Comparison of ENCODE assay signal across 22 cellular contexts in the genomic region with DNA sequence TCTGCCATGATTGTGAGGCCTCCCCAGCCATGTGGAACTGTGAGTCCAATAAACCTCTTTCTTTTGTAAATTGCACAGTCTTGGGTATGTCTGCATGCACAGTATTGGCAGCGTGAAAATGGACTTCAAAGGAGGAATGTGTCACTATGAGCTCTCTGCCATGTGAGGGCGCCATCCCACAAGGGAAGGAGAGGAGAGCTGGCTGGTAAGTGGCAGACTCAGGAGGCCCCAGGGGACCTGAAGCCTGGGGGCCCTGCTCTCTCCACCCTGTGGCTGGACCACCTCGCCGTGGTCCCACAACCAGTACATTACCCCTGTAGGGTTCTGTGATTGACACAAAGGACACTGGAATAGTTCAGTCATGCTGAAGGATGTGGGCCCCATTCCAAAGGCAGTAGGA.
DNase-seq lines count a peak whose midpoint lies in the region; ATAC-seq, FAIRE-seq and TF ChIP-seq lines count a peak whose summit lies in the region.
"Had no signal": no experiment of that assay in that cellular context is flagged by ENCODE, and none has a peak within 500 bp of the region (broad histone marks: within the 10 kb centered on the region; RNA-seq: fewer than 3 reads in every experiment).

No MANE protein-coding gene starts in this region.

- H3K27me3 Mint-ChIP-seq in activated CD4-positive, alpha-beta T cell treated with anti-CD3 and anti-CD28 coated beads for 36 hours: no peaks in the 10 kb centered on the region
- peaks cover 41% of the 10 kb centered on the region for H3K27me3 Mint-ChIP-seq in Calu3 (ENCODE audit: unreplicated experiment)

- H3K4me1 Mint-ChIP-seq in activated CD4-positive, alpha-beta T cell treated with anti-CD3 and anti-CD28 coated beads for 36 hours: no peaks in the 10 kb centered on the region
- H3K4me1 Mint-ChIP-seq in Calu3 (ENCODE audit: low read depth, unreplicated experiment): no peaks in the 10 kb centered on the region
- H3K4me1 Mint-ChIP-seq: activated naive CD8-positive, alpha-beta T cell treated with anti-CD3 and anti-CD28 coated beads for 36 hours; CD4-positive, alpha-beta memory T cell had no signal

- POLR2A ChIA-PET in activated CD4-positive, alpha-beta T cell treated with anti-CD3 and anti-CD28 coated beads for 36 hours (lab: Charles Lee): no interaction called here
- POLR2A ChIA-PET in endothelial cell of umbilical vein (lab: Charles Lee): no interaction called here

- CTCF ChIA-PET in activated CD4-positive, alpha-beta T cell treated with anti-CD3 and anti-CD28 coated beads for 36 hours (lab: Charles Lee): no interaction called here
- CTCF ChIA-PET in endothelial cell of umbilical vein (lab: Charles Lee): interaction anchor here (0.5 to 2.0 kb wide), 27 partner anchors 13 to 148 kb away, joined by 3 to 30 read pairs (median 5); no protein-coding TSS in a partner anchor
- CTCF ChIA-PET in Calu3 (lab: Charles Lee): no interaction called here

- peaks cover 0 to 2% of the 10 kb centered on the region in 2 experiments for H3K27me3 ChIP-seq in endothelial cell of umbilical vein (ENCODE audit: control insufficient read depth in 2 of 2, insufficient read depth in 2 of 2, low read length in 2 of 2)
- H3K27me3 ChIP-seq: body of pancreas, right lobe of liver, SJSA1, tibial artery had no signal

- FAIRE-seq in endothelial cell of umbilical vein (lab: Jason Lieb, UNC): no peak

- no peak for ATAC-seq in activated CD4-positive, alpha-beta T cell treated with anti-CD3 and anti-CD28 coated beads for 36 hours
- ATAC-seq in HG03457 (IDR thresholded peaks at IDR 0.05; ENCODE audit: unreplicated experiment): no peak
- ATAC-seq: activated T-cell treated with anti-CD3 and anti-CD28 coated beads, Interleukin-2, amount 50 U/mL, for 72 hours; body of pancreas; Panc1; right lobe of liver had no signal

- TF ChIP-seq POLR2A in endothelial cell of umbilical vein (IDR thresholded peaks at IDR 0.05; ENCODE audit: low read depth, low read length): no peak

- H3K36me3 ChIP-seq in endothelial cell of umbilical vein (ENCODE audit: control insufficient read depth in 2 of 2, extremely low read depth in 1 of 2, insufficient read depth in 2 of 2, low read length in 2 of 2): no peaks in the 10 kb centered on the region
- H3K36me3 ChIP-seq: right lobe of liver, SJSA1, tibial artery had no signal

- no peaks in the 10 kb centered on the region for H4K20me1 ChIP-seq in endothelial cell of umbilical vein (replicated peaks; ENCODE audit: control insufficient read depth, extremely low read depth, insufficient read depth, low read length)

- peaks cover 8% of the 10 kb centered on the region for H3K4me1 ChIP-seq in endothelial cell of umbilical vein (ENCODE audit: control insufficient read depth, extremely low read depth, insufficient read depth, low read length)
- H3K4me1 ChIP-seq: body of pancreas, right lobe of liver, SJSA1, tibial artery had no signal

- dilution Hi-C loops in endothelial cell of umbilical vein (cut with MboI; ENCODE audit: extremely low pct_ligation_motif_present, low sequenced_read_pairs): no loop called here

- no peak overlapping the region for H3K4me3 Mint-ChIP-seq in activated CD4-positive, alpha-beta T cell treated with anti-CD3 and anti-CD28 coated beads for 36 hours
- no peak overlapping the region for H3K4me3 Mint-ChIP-seq in Calu3 (ENCODE audit: low read depth, unreplicated experiment)
- H3K4me3 Mint-ChIP-seq: activated naive CD8-positive, alpha-beta T cell treated with anti-CD3 and anti-CD28 coated beads for 36 hours; activated T-cell treated with anti-CD3 and anti-CD28 coated beads, Interleukin-2, amount 50 U/mL, for 72 hours; CD4-positive, alpha-beta memory T cell had no signal

- H3K27ac Mint-ChIP-seq in activated CD4-positive, alpha-beta T cell treated with anti-CD3 and anti-CD28 coated beads for 36 hours: no peak overlapping the region
- no peak overlapping the region for H3K27ac Mint-ChIP-seq in Calu3 (ENCODE audit: unreplicated experiment)
- H3K27ac Mint-ChIP-seq: activated naive CD8-positive, alpha-beta T cell treated with anti-CD3 and anti-CD28 coated beads for 36 hours; activated T-cell treated with anti-CD3 and anti-CD28 coated beads, Interleukin-2, amount 50 U/mL, for 72 hours had no signal

- no peaks in the 10 kb centered on the region for H3K79me2 ChIP-seq in endothelial cell of umbilical vein (ENCODE audit: control insufficient read depth, insufficient read depth, low read length)

- peaks cover 2% of the 10 kb centered on the region for H3K9me3 ChIP-seq in endothelial cell of umbilical vein (replicated peaks; ENCODE audit: control insufficient read depth, insufficient read depth, low read length)
- H3K9me3 ChIP-seq: right lobe of liver, SJSA1 had no signal

- BruUV-seq in endothelial cell of umbilical vein (replicated peaks; lab: Mats Ljungman, UMichigan): no TSS peak
- BruUV-seq in Calu3 (replicated peaks; lab: Mats Ljungman, UMichigan): no TSS peak

- no peaks in the 10 kb centered on the region for H3K9me1 ChIP-seq in endothelial cell of umbilical vein (replicated peaks; ENCODE audit: control insufficient read depth, extremely low read depth, insufficient read depth, low read length)

- no peak overlapping the region for H3K4me3 ChIP-seq in endothelial cell of umbilical vein (replicated peaks in 1 of 3; ENCODE audit: insufficient read depth in 1 of 3, low read depth in 1 of 3, low read length in 3 of 3)
- H3K4me3 ChIP-seq: body of pancreas, coronary artery, right lobe of liver, SJSA1, tibial artery had no signal

- H2AFZ ChIP-seq in endothelial cell of umbilical vein (ENCODE audit: low read depth, low read length): no peak overlapping the region

- H3K36me3 Mint-ChIP-seq in activated CD4-positive, alpha-beta T cell treated with anti-CD3 and anti-CD28 coated beads for 36 hours (ENCODE audit: low read depth): no peaks in the 10 kb centered on the region
- no peaks in the 10 kb centered on the region for H3K36me3 Mint-ChIP-seq in Calu3 (ENCODE audit: insufficient read depth, unreplicated experiment)
- H3K36me3 Mint-ChIP-seq: activated naive CD8-positive, alpha-beta T cell treated with anti-CD3 and anti-CD28 coated beads for 36 hours; CD4-positive, alpha-beta memory T cell had no signal

- H3K4me2 ChIP-seq in endothelial cell of umbilical vein (ENCODE audit: insufficient read depth, low read length): no peak overlapping the region

- DNase-seq in activated CD4-positive, alpha-beta T cell treated with anti-CD3 and anti-CD28 coated beads for 36 hours: peak; percentile 15
- no peak for DNase-seq in activated CD4-positive, alpha-beta T cell treated with anti-CD3 and anti-CD28 coated beads, Interleukin-2, amount 50 U/mL, for 1 hour
- DNase-seq in NCI-H69 (lab: John Stamatoyannopoulos, UW) (peak; percentile 39), endothelial cell of umbilical vein (ENCODE audit: low read depth, low spot score) (peak; percentile 44), Calu3 (no peak), NCI-H2196 (lab: John Stamatoyannopoulos, UW; ENCODE audit: unreplicated experiment) (no peak), NCI-H345 treated with DMSO at 0.1 percent for 48 hours (lab: John Stamatoyannopoulos, UW; ENCODE audit: unreplicated experiment) (no peak)
- DNase-seq: activated CD4-positive, CD25-positive, alpha-beta regulatory T cell; activated naive CD8-positive, alpha-beta T cell treated with anti-CD3 and anti-CD28 coated beads for 36 hours; activated T-cell treated with anti-CD3 and anti-CD28 coated beads, Interleukin-2, amount 50 U/mL, for 72 hours; body of pancreas; CD4-positive, alpha-beta memory T cell; head of caudate nucleus; NCI-H2029; NCI-H526; right lobe of liver; stimulated activated naive CD4-positive, alpha-beta T cell treated with Interleukin-2 at 50 U/mL for 16 hours; tibial artery had no signal

- no peak overlapping the region for H3K27ac ChIP-seq in endothelial cell of umbilical vein (ENCODE audit: insufficient read depth, low read depth, low read length)
- H3K27ac ChIP-seq: body of pancreas, coronary artery, right lobe of liver, SJSA1, tibial artery had no signal

- TF ChIP-seq CTCF in endothelial cell of umbilical vein (IDR thresholded peaks at IDR 0.05; ENCODE audit: extremely low read depth in 1 of 2, insufficient read depth in 1 of 2, low read depth in 1 of 2, low read length in 2 of 2): peak; percentile 43 to 54
- no peak for TF ChIP-seq CTCF in Calu3 (IDR thresholded peaks at IDR 0.05; ENCODE audit: unreplicated experiment)

- H3K9ac ChIP-seq in endothelial cell of umbilical vein (replicated peaks; ENCODE audit: extremely low read depth, insufficient read depth, low read length): no peak overlapping the region

- intact Hi-C loops in activated CD4-positive, alpha-beta T cell treated with anti-CD3 and anti-CD28 coated beads for 36 hours (cut with DNase I, micrococcal nuclease): no loop called here
- intact Hi-C loops in endothelial cell of umbilical vein (cut with micrococcal nuclease) (loop anchor here (1.0 to 5.0 kb wide), 6 partner anchors 17 to 234 kb away; no protein-coding TSS in a partner anchor), Calu3 (cut with micrococcal nuclease; ENCODE audit: unreplicated experiment) (no loop called here)

- peaks cover 11% of the 10 kb centered on the region for H3K9me3 Mint-ChIP-seq in activated CD4-positive, alpha-beta T cell treated with anti-CD3 and anti-CD28 coated beads for 36 hours (ENCODE audit: low read depth)
- H3K9me3 Mint-ChIP-seq in Calu3 (ENCODE audit: low read depth, unreplicated experiment): peaks cover 3% of the 10 kb centered on the region

TF ChIP-seq in endothelial cell of umbilical vein, 7 proteins besides CTCF, POLR2A, EP300 and RAD21:
- TF ChIP-seq GATA2 (IDR thresholded peaks at IDR 0.05; ENCODE audit: insufficient read depth, insufficient read length, low read depth, low read length) (no peak), MYC (IDR thresholded peaks at IDR 0.05; ENCODE audit: low read depth, low read length) (no peak), JUN (IDR thresholded peaks at IDR 0.05; ENCODE audit: borderline replicate concordance, insufficient read depth, insufficient read length, low read depth) (no peak), EZH2 (IDR thresholded peaks at IDR 0.05; ENCODE audit: borderline replicate concordance, low read depth, low read length, severe bottlenecking) (no peak), POLR2AphosphoS5 (IDR thresholded peaks at IDR 0.05; ENCODE audit: insufficient read depth, low read depth, low read length) (no peak), FOS (IDR thresholded peaks at IDR 0.05; ENCODE audit: borderline replicate concordance, insufficient read depth, low read length) (no peak)
- TF ChIP-seq, protein P1, sequence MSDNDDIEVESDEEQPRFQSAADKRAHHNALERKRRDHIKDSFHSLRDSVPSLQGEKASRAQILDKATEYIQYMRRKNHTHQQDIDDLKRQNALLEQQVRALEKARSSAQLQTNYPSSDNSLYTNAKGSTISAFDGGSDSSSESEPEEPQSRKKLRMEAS (IDR thresholded peaks at IDR 0.05; ENCODE audit: insufficient read depth, insufficient read length): no peak

Comparison
In these comparisons a context has a peak if more than half of its experiments do, and no peak if none do; other contexts are left out.
1. DNase-seq: peak in activated CD4-positive, alpha-beta T cell treated with anti-CD3 and anti-CD28 coated beads for 36 hours (single experiment), NCI-H69 (single experiment) and endothelial cell of umbilical vein (single experiment); none in activated CD4-positive, alpha-beta T cell treated with anti-CD3 and anti-CD28 coated beads, Interleukin-2, amount 50 U/mL, for 1 hour (single experiment), Calu3 (single experiment), NCI-H2196 (single experiment) and NCI-H345 treated with DMSO at 0.1 percent for 48 hours (single experiment).